Comparison of ENCODE assay signal across 9 cellular contexts in genomic region chr2:24824966-24825882, GRCh38. TPM values are rescaled to one million over a fixed set of nuclear protein-coding genes. Genes with fewer than 3 reads are reported as not detected.
A peak's percentile ranks its signal among the peaks of the same experiment; 100 is the strongest.
DNase-seq lines count a peak whose midpoint lies in the region; ATAC-seq and TF ChIP-seq lines count a peak whose summit lies in the region.
"Had no signal": no experiment of that assay in that cellular context is flagged by ENCODE, and none has a peak within 500 bp of the region (broad histone marks: within the 10 kb centered on the region; RNA-seq: fewer than 3 reads in every experiment).

No MANE protein-coding gene starts in this region.

- H3K27ac ChIP-seq in Panc1 (ENCODE audit: low read length) (no peak overlapping the region), endodermal cell (ENCODE audit: low read depth, low read length) (no peak overlapping the region)

- ATAC-seq in Panc1: no peak

- no peaks in the 10 kb centered on the region for H3K27me3 Mint-ChIP-seq in endodermal cell (ENCODE audit: insufficient read depth)
- H3K27me3 Mint-ChIP-seq: activated naive CD8-positive, alpha-beta T cell had no signal

- H3K4me1 ChIP-seq in Panc1 (ENCODE audit: control insufficient read depth, insufficient read depth, low read length): peaks cover 11% of the 10 kb centered on the region
- H3K4me1 ChIP-seq in endodermal cell (ENCODE audit: control insufficient read depth, insufficient read depth, low read length): peaks cover 6% of the 10 kb centered on the region

- no peak overlapping the region for H3K4me3 ChIP-seq in Panc1 (ENCODE audit: low read depth in 2 of 2, low read length in 2 of 2)
- no peak overlapping the region for H3K4me3 ChIP-seq in endodermal cell (ENCODE audit: low read length)

- no peaks in the 10 kb centered on the region for H3K9me3 Mint-ChIP-seq in endodermal cell

- peak; percentile 27 for DNase-seq in activated naive CD4-positive, alpha-beta T cell treated with Interleukin-2 at 50 U/mL for 16 hours
- no peak for DNase-seq in activated naive CD4-positive, alpha-beta T cell treated with anti-CD3 and anti-CD28 coated beads, Interleukin-2, amount 50 U/mL, for 16 hours
- DNase-seq in Panc1 (ENCODE audit: low read depth, low spot score) (no peak), endodermal cell (peak; percentile 61), medulla oblongata (ENCODE audit: extremely low spot score) (no peak), NCI-H1694 treated with DMSO at 0.1 percent for 48 hours (lab: John Stamatoyannopoulos, UW) (no peak), T-helper 9 cell (no peak)
- peak; percentile 10 for DNase-seq in stimulated activated CD4-positive, alpha-beta T cell treated with anti-CD3 and anti-CD28 coated beads, Interleukin-2, amount 100 ng/mL, for 4 hours (ENCODE audit: low read depth)

- TF ChIP-seq CTCF in Panc1 (IDR thresholded peaks at IDR 0.05) (peak; percentile 73), endodermal cell (conservative IDR thresholded peaks at IDR 0.05) (peak; percentile 72)

- no TSS peak for BruUV-seq in Panc1 (replicated peaks; lab: Mats Ljungman, UMichigan)

- H3K36me3 ChIP-seq in Panc1 (ENCODE audit: control insufficient read depth, insufficient read depth, low read length) (peaks cover 2% of the 10 kb centered on the region; the same call in 1 of the 2 replicates), endodermal cell (ENCODE audit: control insufficient read depth, insufficient read depth, low read length) (peaks cover 42% of the 10 kb centered on the region)

- intact Hi-C loops in Panc1 (cut with micrococcal nuclease; ENCODE audit: unreplicated experiment): no loop called here

- no peaks in the 10 kb centered on the region for H3K9me3 ChIP-seq in Panc1 (ENCODE audit: control insufficient read depth, insufficient read depth, low read depth, low read length)
- H3K9me3 ChIP-seq in endodermal cell (ENCODE audit: control insufficient read depth, low read length): no peaks in the 10 kb centered on the region

- H3K9ac ChIP-seq in endodermal cell (ENCODE audit: extremely low read depth, low read length, poor library complexity, severe bottlenecking): no peak overlapping the region

- in situ Hi-C loops in Panc1 (cut with HindIII; ENCODE audit: low pct_unique_long_range_greater_than_20kb, low sequenced_read_pairs): no loop called here

- WGBS in endodermal cell (ENCODE audit: insufficient coverage in 1 of 2, insufficient read length in 1 of 2), 2 experiments: 90 to 97% methylated on average over 6 to 9 of the region's 16 CpGs

- H3K36me3 Mint-ChIP-seq in endodermal cell (ENCODE audit: low read depth): peaks cover 42% of the 10 kb centered on the region

- no peak overlapping the region for H3K27ac Mint-ChIP-seq in endodermal cell

- CTCF ChIA-PET in Panc1 (lab: Charles Lee): interaction anchor here (0.7 kb wide), 1 partner anchor 377 kb away, joined by 4 read pairs; no protein-coding TSS in a partner anchor

- peaks cover 30% of the 10 kb centered on the region for H3K4me1 Mint-ChIP-seq in endodermal cell

- H3K4me3 Mint-ChIP-seq in endodermal cell: no peak overlapping the region
- H3K4me3 Mint-ChIP-seq: activated naive CD8-positive, alpha-beta T cell had no signal

- H3K27me3 ChIP-seq in Panc1 (ENCODE audit: control insufficient read depth, insufficient read depth, low read length) (no peaks in the 10 kb centered on the region), endodermal cell (ENCODE audit: control insufficient read depth, insufficient read depth, low read length, poor library complexity, severe bottlenecking) (no peaks in the 10 kb centered on the region)

- POLR2A ChIA-PET in Panc1 (lab: Charles Lee): no interaction called here

RNA-seq across cellular contexts. Expression of gene CENPO, which starts 32.0 kb away (rescaled TPM):
- total RNA-seq in Panc1 (2021; ENCODE audit: unreplicated experiment) (39.3 TPM), endodermal cell (10 to 100 TPM; 27.3 to 40.3 TPM)
- 14.0 TPM for polyA plus RNA-seq in Panc1 (2012; ENCODE audit: insufficient read length)
- polyA plus RNA-seq in endodermal cell (2013, experiment 1 of 2): 42.5 TPM
- polyA plus RNA-seq in endodermal cell (2013, experiment 2 of 2): 38.4 TPM

RNA-seq across cellular contexts. Expression of gene PTRHD1, which starts 32.0 kb away (rescaled TPM):
- total RNA-seq in Panc1 (2021; ENCODE audit: unreplicated experiment) (55.1 TPM), endodermal cell (10 to 100 TPM; 37.2 to 38.2 TPM)
- polyA plus RNA-seq in Panc1 (2012; ENCODE audit: insufficient read length): 62.3 TPM
- 40.6 TPM for polyA plus RNA-seq in endodermal cell (2013, experiment 1 of 2)
- 35.9 TPM for polyA plus RNA-seq in endodermal cell (2013, experiment 2 of 2)

Comparison
In these comparisons a context has a peak if more than half of its experiments do, and no peak if none do; other contexts are left out.
1. DNase-seq: peak in activated naive CD4-positive, alpha-beta T cell treated with Interleukin-2 at 50 U/mL for 16 hours (single experiment), endodermal cell (single experiment) and stimulated activated CD4-positive, alpha-beta T cell treated with anti-CD3 and anti-CD28 coated beads, Interleukin-2, amount 100 ng/mL, for 4 hours (single experiment); none in activated naive CD4-positive, alpha-beta T cell treated with anti-CD3 and anti-CD28 coated beads, Interleukin-2, amount 50 U/mL, for 16 hours (single experiment), Panc1 (single experiment), medulla oblongata (single experiment), NCI-H1694 treated with DMSO at 0.1 percent for 48 hours (single experiment) and T-helper 9 cell (single experiment).